ENCODE assay signal across 9 cellular contexts in the genomic region with DNA sequence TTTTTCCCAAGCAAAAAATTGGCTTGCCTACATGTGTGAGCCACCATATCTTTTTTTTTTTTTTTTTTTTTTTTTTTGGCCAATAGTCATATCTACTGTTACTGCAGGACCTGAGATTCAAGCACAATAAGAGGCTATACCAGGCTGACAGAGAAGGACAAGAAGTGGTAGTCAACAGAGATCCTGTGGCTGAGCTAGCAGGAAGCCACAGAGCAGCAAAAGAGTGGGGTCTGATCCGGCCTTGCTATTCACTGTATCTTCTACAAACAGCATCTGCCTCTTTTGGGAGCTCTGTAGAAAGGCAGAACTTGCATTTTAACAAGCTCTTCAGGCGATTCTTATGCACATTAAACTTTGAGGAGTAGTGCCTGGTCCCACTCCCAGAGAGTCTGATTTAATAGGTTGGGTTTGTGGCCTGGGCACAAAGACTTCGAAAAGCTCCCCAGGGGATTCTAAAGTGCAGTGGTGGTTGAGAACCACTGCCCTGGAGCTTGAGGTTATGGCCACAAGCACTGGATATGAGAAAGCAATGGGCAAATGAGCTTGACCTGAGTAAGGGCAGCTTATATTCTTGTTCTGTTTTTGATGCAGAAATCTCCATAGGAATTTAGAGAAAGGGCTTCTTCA.
A peak's percentile ranks its signal among the peaks of the same experiment; 100 is the strongest.
DNase-seq lines count a peak whose midpoint lies in the region; ATAC-seq and TF ChIP-seq lines count a peak whose summit lies in the region.
"Had no signal": no experiment of that assay in that cellular context is flagged by ENCODE, and none has a peak within 500 bp of the region (broad histone marks: within the 10 kb centered on the region; RNA-seq: fewer than 3 reads in every experiment).

No MANE protein-coding gene starts in this region.

- no peak overlapping the region for H3K4me3 ChIP-seq in dorsolateral prefrontal cortex
- H3K4me3 ChIP-seq in hepatocyte, result no peak overlapping the region

- H2AFZ ChIP-seq in hepatocyte, result no peak overlapping the region

- peak overlapping the region; percentile 31 for H3K4me3 Mint-ChIP-seq in stimulated activated effector memory CD8-positive, alpha-beta T cell treated with anti-CD3 and anti-CD28 coated beads, Interleukin-12 subunit alpha, Interleukin-12 subunit beta, amount 100 ng/mL, for 72 hours

- no peak for TF ChIP-seq CTCF in dorsolateral prefrontal cortex (IDR thresholded peaks at IDR 0.05 in 54 of 56, conservative IDR thresholded peaks at IDR 0.05 in 2 of 56; ENCODE audit: low read depth in 1 of 56, partially characterized antibody in 56 of 56)
- TF ChIP-seq CTCF in hepatocyte (IDR thresholded peaks at IDR 0.05; ENCODE audit: poor library complexity), result no peak

- H3K4me2 ChIP-seq in hepatocyte, result no peak overlapping the region

- no peaks in the 10 kb centered on the region for H3K9me2 ChIP-seq in hepatocyte (replicated peaks; ENCODE audit: insufficient read depth)

- no peaks in the 10 kb centered on the region for H4K20me1 ChIP-seq in hepatocyte (ENCODE audit: insufficient read depth, poor library complexity, severe bottlenecking)

- H3K9me3 ChIP-seq in hepatocyte (ENCODE audit: low read depth), result no peaks in the 10 kb centered on the region

- intact Hi-C loops in dorsolateral prefrontal cortex (cut with DNase I), result no loop called here

- peaks cover 46% of the 10 kb centered on the region for H3K4me1 Mint-ChIP-seq in stimulated activated effector memory CD8-positive, alpha-beta T cell treated with anti-CD3 and anti-CD28 coated beads, Interleukin-12 subunit alpha, Interleukin-12 subunit beta, amount 100 ng/mL, for 72 hours

- H3K4me1 ChIP-seq in hepatocyte (ENCODE audit: insufficient read depth), result peaks cover 5% of the 10 kb centered on the region

- WGBS in hepatocyte (ENCODE audit: low lambda C conversion rate, missing lambda C conversion rate), result 88% methylated on average over 3 of the region's 3 CpGs

- peak overlapping the region; percentile 85 for H3K27ac Mint-ChIP-seq in stimulated activated effector memory CD8-positive, alpha-beta T cell treated with anti-CD3 and anti-CD28 coated beads, Interleukin-12 subunit alpha, Interleukin-12 subunit beta, amount 100 ng/mL, for 72 hours

- H3K79me2 ChIP-seq in hepatocyte, result no peaks in the 10 kb centered on the region

- ATAC-seq in HG02642 (IDR thresholded peaks at IDR 0.05; ENCODE audit: poor library complexity, unreplicated experiment), result peak; percentile 79
- peak; percentile 89 for ATAC-seq in stimulated activated effector memory CD8-positive, alpha-beta T cell treated with anti-CD3 and anti-CD28 coated beads, Interleukin-12 subunit alpha, Interleukin-12 subunit beta, amount 100 ng/mL, for 72 hours

- H3K27ac ChIP-seq in dorsolateral prefrontal cortex, result no peak overlapping the region
- H3K27ac ChIP-seq in hepatocyte, result no peak overlapping the region

- H3K27me3 ChIP-seq in dorsolateral prefrontal cortex, result no peaks in the 10 kb centered on the region
- H3K27me3 ChIP-seq in hepatocyte, result no peaks in the 10 kb centered on the region

- H3K9me3 Mint-ChIP-seq in stimulated activated effector memory CD8-positive, alpha-beta T cell treated with anti-CD3 and anti-CD28 coated beads, Interleukin-12 subunit alpha, Interleukin-12 subunit beta, amount 100 ng/mL, for 72 hours, result no peaks in the 10 kb centered on the region

- no peaks in the 10 kb centered on the region for H3K36me3 ChIP-seq in hepatocyte (replicated peaks; ENCODE audit: insufficient read depth, low read depth)

- peak; percentile 10 for DNase-seq in NK-92 treated with Interleukin-12 subunit alpha and Interleukin-12 subunit beta, amount 100 ng/mL, for 24 hours (lab: John Stamatoyannopoulos, UW)
- DNase-seq in NK-92 (lab: John Stamatoyannopoulos, UW; ENCODE audit: unreplicated experiment) (no peak), MV-4-11 (lab: John Stamatoyannopoulos, UW) (peak; percentile 4), DMS114 treated with DMSO at 0.1 percent for 48 hours (lab: John Stamatoyannopoulos, UW; ENCODE audit: unreplicated experiment) (no peak), dorsolateral prefrontal cortex (no peak), hepatocyte (ENCODE audit: low spot score) (no peak)
- DNase-seq in stimulated activated effector memory CD8-positive, alpha-beta T cell treated with anti-CD3 and anti-CD28 coated beads, Interleukin-12 subunit alpha, Interleukin-12 subunit beta, amount 100 ng/mL, for 72 hours (ENCODE audit: low spot score in 2 of 2), result no peak
- DNase-seq: NCI-H446 had no signal

- no peaks in the 10 kb centered on the region for H3K36me3 Mint-ChIP-seq in stimulated activated effector memory CD8-positive, alpha-beta T cell treated with anti-CD3 and anti-CD28 coated beads, Interleukin-12 subunit alpha, Interleukin-12 subunit beta, amount 100 ng/mL, for 72 hours

Comparison
In these comparisons a context has a peak if more than half of its experiments do, and no peak if none do; other contexts are left out.
1. DNase-seq: peak in NK-92 treated with Interleukin-12 subunit alpha and Interleukin-12 subunit beta, amount 100 ng/mL, for 24 hours (single experiment) and MV-4-11 (single experiment); none in NK-92 (single experiment), stimulated activated effector memory CD8-positive, alpha-beta T cell treated with anti-CD3 and anti-CD28 coated beads, Interleukin-12 subunit alpha, Interleukin-12 subunit beta, amount 100 ng/mL, for 72 hours (0 of 2), DMS114 treated with DMSO at 0.1 percent for 48 hours (single experiment), dorsolateral prefrontal cortex (0 of 10) and hepatocyte (single experiment).